Comparison of ENCODE assay signal across 1 cellular context in genomic region chr10:22030421-22030820, GRCh38.
TF ChIP-seq lines count a peak whose summit lies in the region.

No MANE protein-coding gene starts in this region.

TF ChIP-seq in K562, 482 proteins besides CTCF, POLR2A, EP300 and RAD21 (continued from another document):
- TF ChIP-seq CC2D1A (IDR thresholded peaks at IDR 0.05) (no peak), ZNF766 (CRISPR knock-in tag; conservative IDR thresholded peaks at IDR 0.05) (no peak)
- TF ChIP-seq, protein P1, sequence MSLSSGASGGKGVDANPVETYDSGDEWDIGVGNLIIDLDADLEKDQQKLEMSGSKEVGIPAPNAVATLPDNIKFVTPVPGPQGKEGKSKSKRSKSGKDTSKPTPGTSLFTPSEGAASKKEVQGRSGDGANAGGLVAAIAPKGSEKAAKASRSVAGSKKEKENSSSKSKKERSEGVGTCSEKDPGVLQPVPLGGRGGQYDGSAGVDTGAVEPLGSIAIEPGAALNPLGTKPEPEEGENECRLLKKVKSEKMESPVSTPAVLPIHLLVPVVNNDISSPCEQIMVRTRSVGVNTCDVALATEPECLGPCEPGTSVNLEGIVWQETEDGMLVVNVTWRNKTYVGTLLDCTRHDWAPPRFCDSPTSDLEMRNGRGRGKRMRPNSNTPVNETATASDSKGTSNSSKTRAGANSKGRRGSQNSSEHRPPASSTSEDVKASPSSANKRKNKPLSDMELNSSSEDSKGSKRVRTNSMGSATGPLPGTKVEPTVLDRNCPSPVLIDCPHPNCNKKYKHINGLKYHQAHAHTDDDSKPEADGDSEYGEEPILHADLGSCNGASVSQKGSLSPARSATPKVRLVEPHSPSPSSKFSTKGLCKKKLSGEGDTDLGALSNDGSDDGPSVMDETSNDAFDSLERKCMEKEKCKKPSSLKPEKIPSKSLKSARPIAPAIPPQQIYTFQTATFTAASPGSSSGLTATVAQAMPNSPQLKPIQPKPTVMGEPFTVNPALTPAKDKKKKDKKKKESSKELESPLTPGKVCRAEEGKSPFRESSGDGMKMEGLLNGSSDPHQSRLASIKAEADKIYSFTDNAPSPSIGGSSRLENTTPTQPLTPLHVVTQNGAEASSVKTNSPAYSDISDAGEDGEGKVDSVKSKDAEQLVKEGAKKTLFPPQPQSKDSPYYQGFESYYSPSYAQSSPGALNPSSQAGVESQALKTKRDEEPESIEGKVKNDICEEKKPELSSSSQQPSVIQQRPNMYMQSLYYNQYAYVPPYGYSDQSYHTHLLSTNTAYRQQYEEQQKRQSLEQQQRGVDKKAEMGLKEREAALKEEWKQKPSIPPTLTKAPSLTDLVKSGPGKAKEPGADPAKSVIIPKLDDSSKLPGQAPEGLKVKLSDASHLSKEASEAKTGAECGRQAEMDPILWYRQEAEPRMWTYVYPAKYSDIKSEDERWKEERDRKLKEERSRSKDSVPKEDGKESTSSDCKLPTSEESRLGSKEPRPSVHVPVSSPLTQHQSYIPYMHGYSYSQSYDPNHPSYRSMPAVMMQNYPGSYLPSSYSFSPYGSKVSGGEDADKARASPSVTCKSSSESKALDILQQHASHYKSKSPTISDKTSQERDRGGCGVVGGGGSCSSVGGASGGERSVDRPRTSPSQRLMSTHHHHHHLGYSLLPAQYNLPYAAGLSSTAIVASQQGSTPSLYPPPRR (CRISPR knock-in tag; IDR thresholded peaks at IDR 0.05; ENCODE audit: borderline replicate concordance): no peak
